In the genomic region with DNA sequence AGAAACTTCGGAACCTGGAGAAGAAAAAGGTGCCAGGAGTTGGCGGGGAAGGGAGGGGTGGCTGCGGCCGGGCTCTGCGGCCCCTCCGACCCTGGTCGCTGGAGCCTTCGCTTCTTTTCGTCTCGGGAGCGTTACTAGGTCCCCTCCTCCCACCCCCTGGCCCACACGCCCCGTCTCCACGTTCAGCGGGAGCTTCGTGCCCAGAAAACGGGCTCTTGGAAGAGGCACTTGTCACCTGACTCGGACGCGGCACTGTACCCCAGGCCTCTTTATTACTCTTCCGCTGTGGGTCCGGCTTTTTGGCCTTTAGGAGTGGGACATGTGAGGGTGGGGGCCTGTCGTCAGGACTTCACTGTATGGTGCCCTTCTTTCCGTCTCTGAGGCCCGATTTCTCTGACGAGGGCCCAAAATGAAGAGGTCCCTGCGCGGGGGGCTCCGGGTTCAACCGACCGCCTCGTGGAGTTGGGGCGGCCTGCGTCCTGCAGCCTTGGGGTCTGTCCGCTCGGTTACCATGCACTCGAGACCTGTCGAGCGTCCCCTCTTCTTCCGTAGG, we compare ENCODE assay signal across 8 cellular contexts. TPM values are rescaled to one million over a fixed set of nuclear protein-coding genes. Genes with fewer than 3 reads are reported as not detected.
A peak's percentile ranks its signal among the peaks of the same experiment; 100 is the strongest.
DNase-seq lines count a peak whose midpoint lies in the region; ATAC-seq and TF ChIP-seq lines count a peak whose summit lies in the region.

No MANE protein-coding gene starts in this region.

- peak overlapping the region; percentile 94 for H3K4me3 ChIP-seq in Jurkat, Clone E6-1 (ENCODE audit: low read length)
- H3K4me3 ChIP-seq in cardiac muscle cell = peak overlapping the region; percentile 98

- no peak for DNase-seq in Jurkat, Clone E6-1 (ENCODE audit: low read depth, low spot score)
- DNase-seq in activated T-helper 1 cell treated with anti-CD3 and anti-CD28 coated beads, Interleukin-2, amount 50 U/mL, for 16 hours (ENCODE audit: low read depth in 1 of 2, low spot score in 1 of 2) = peak; percentile 4 to 14
- DNase-seq in cardiac muscle cell (ENCODE audit: low read depth in 1 of 2, low spot score in 1 of 2) (peak in 1 of 2 donors; percentile 33), putamen (ENCODE audit: low spot score) (peak; percentile 8)

- H3K4me1 ChIP-seq in cardiac muscle cell (ENCODE audit: low read depth) = peaks cover 29% of the 10 kb centered on the region

- peaks cover 4% of the 10 kb centered on the region for H3K36me3 ChIP-seq in cardiac muscle cell

- TF ChIP-seq CTCF in cardiac muscle cell (IDR thresholded peaks at IDR 0.05; ENCODE audit: low read depth, low read length) = no peak

- no peaks in the 10 kb centered on the region for H3K27me3 ChIP-seq in cardiac muscle cell

- ATAC-seq in GM18511 (IDR thresholded peaks at IDR 0.05; ENCODE audit: unreplicated experiment) (peak; percentile 1), HG03139 (IDR thresholded peaks at IDR 0.05; ENCODE audit: unreplicated experiment) (no peak), HG03175 (IDR thresholded peaks at IDR 0.05; ENCODE audit: unreplicated experiment) (no peak), HG03378 (IDR thresholded peaks at IDR 0.05; ENCODE audit: unreplicated experiment) (no peak)

- no peaks in the 10 kb centered on the region for H3K9me3 ChIP-seq in cardiac muscle cell (ENCODE audit: low read depth)

- H3K27ac ChIP-seq in cardiac muscle cell = peak overlapping the region; percentile 99

RNA-seq across cellular contexts. Expression of a gene that starts 1.2 kb away (rescaled TPM):
- polyA plus RNA-seq in Jurkat, Clone E6-1 (2012; ENCODE audit: insufficient read depth, insufficient read length) = 266 TPM
- total RNA-seq in cardiac muscle cell = 249 and 286 TPM in 2 replicates
- 120 and 163 TPM in 2 replicates for polyA plus RNA-seq in cardiac muscle cell

RNA-seq across cellular contexts. Expression of a gene that starts 52.7 kb away (rescaled TPM):
- 87.6 TPM for polyA plus RNA-seq in Jurkat, Clone E6-1 (2012; ENCODE audit: insufficient read depth, insufficient read length)
- 19.2 and 23.6 TPM in 2 replicates for total RNA-seq in cardiac muscle cell
- polyA plus RNA-seq in cardiac muscle cell = 19.4 and 28.0 TPM in 2 replicates
